22 cellular contexts compared by ENCODE assay signal in genomic region chr6:155354167-155354566, GRCh38. TPM values are rescaled to one million over a fixed set of nuclear protein-coding genes. Genes with fewer than 3 reads are reported as not detected.
A peak's percentile ranks its signal among the peaks of the same experiment; 100 is the strongest.
DNase-seq lines count a peak whose midpoint lies in the region; ATAC-seq, FAIRE-seq and TF ChIP-seq lines count a peak whose summit lies in the region.
"Had no signal": no experiment of that assay in that cellular context is flagged by ENCODE, and none has a peak within 500 bp of the region (broad histone marks: within the 10 kb centered on the region; RNA-seq: fewer than 3 reads in every experiment).

No MANE protein-coding gene starts in this region.

- FAIRE-seq in HepG2 (lab: Jason Lieb, UNC) = no peak
- FAIRE-seq: D721Med, H54, HTR-8/SVneo had no signal

- H3K36me3 Mint-ChIP-seq in osteocyte (ENCODE audit: unreplicated experiment) = peaks cover 5% of the 10 kb centered on the region
- H3K36me3 Mint-ChIP-seq: CD4-positive, CD25-positive, alpha-beta regulatory T cell had no signal

- DNase-seq in HepG2 (ENCODE audit: low spot score) (no peak), right lobe of liver (no peak), OCI-M1 (lab: John Stamatoyannopoulos, UW) (peak; percentile 14), fibroblast of pulmonary artery (ENCODE audit: low read depth) (peak; percentile 11), osteocyte (ENCODE audit: extremely low spot score, unreplicated experiment) (no peak), omental fat pad (ENCODE audit: low spot score) (no peak), putamen (ENCODE audit: low spot score) (no peak)
- DNase-seq: C1 segment of cervical spinal cord; CD4-positive, CD25-positive, alpha-beta regulatory T cell; CD8-positive, alpha-beta memory T cell; COR-L47; DMS79; GDM1; HCEC 1CT; KG1 had no signal

- peaks cover 25% of the 10 kb centered on the region for H3K9me3 ChIP-seq in HepG2 (ENCODE audit: low read length)
- H3K9me3 ChIP-seq in right lobe of liver = no peaks in the 10 kb centered on the region

- POLR2A ChIA-PET in HepG2 (lab: Yijun Ruan, JAX) = no interaction called here

- no peak overlapping the region for H3K4me3 Mint-ChIP-seq in osteocyte (ENCODE audit: unreplicated experiment)
- H3K4me3 Mint-ChIP-seq: B cell; CD4-positive, CD25-positive, alpha-beta regulatory T cell; CD8-positive, alpha-beta memory T cell; GM23338; IgD-negative memory B cell had no signal

- H3K79me2 ChIP-seq in HepG2 (ENCODE audit: insufficient read depth, low read length) = no peaks in the 10 kb centered on the region

- TF ChIP-seq EP300 in HepG2 (IDR thresholded peaks at IDR 0.05; ENCODE audit: low read depth in 2 of 2, low read length in 2 of 2) (no peak), HepG2 (CRISPR knock-in tag; IDR thresholded peaks at IDR 0.05; ENCODE audit: borderline replicate concordance) (no peak)

- no TSS peak for BruUV-seq in HepG2 (replicated peaks; lab: Mats Ljungman, UMichigan)

- H3K27me3 ChIP-seq in HepG2 (ENCODE audit: control insufficient read depth in 1 of 2, insufficient read depth in 2 of 2, low read length in 2 of 2) (no peaks in the 10 kb centered on the region), right lobe of liver (no peaks in the 10 kb centered on the region)

- H3K27me3 Mint-ChIP-seq in osteocyte (ENCODE audit: unreplicated experiment) = peaks cover 11% of the 10 kb centered on the region
- H3K27me3 Mint-ChIP-seq: B cell had no signal

- intact Hi-C loops in HepG2 (cut with micrococcal nuclease; ENCODE audit: unreplicated experiment) (no loop called here), right lobe of liver (cut with DNase I) (no loop called here)

- TF ChIP-seq RAD21 in HepG2 (CRISPR knock-in tag; IDR thresholded peaks at IDR 0.05) = no peak

- H3K4me1 ChIP-seq in HepG2 (ENCODE audit: insufficient read depth, low read length) = peaks cover 7% of the 10 kb centered on the region; the same call in 1 of the 2 replicates
- no peaks in the 10 kb centered on the region for H3K4me1 ChIP-seq in right lobe of liver

- no peak overlapping the region for H3K4me2 ChIP-seq in HepG2 (ENCODE audit: low read depth, low read length)
- H3K4me2 ChIP-seq: GM23338 had no signal

- no peak overlapping the region for H3K27ac ChIP-seq in HepG2 (ENCODE audit: extremely low read length, insufficient read depth, low read length)
- no peak overlapping the region for H3K27ac ChIP-seq in right lobe of liver
- H3K27ac ChIP-seq: 22Rv1 had no signal

- CTCF ChIA-PET in HepG2 (lab: Yijun Ruan, JAX; ENCODE audit: low intra/inter-chr PET ratio, low total read pairs) = no interaction called here

- peaks cover 20% of the 10 kb centered on the region for H3K9me3 Mint-ChIP-seq in osteocyte (ENCODE audit: unreplicated experiment)

- TF ChIP-seq CTCF in HepG2 (CRISPR knock-in tag; IDR thresholded peaks at IDR 0.05) (no peak), right lobe of liver (IDR thresholded peaks at IDR 0.05) (no peak), fibroblast of pulmonary artery (IDR thresholded peaks at IDR 0.05; ENCODE audit: low read length, missing control alignments) (no peak), osteocyte (IDR thresholded peaks at IDR 0.05) (no peak), omental fat pad (IDR thresholded peaks at IDR 0.05) (no peak)

- H3K9ac ChIP-seq in HepG2 (ENCODE audit: insufficient read depth, low read depth, low read length) = no peak overlapping the region

- in situ Hi-C loops in HepG2 (cut with HindIII; ENCODE audit: extremely low pct_ligation_motif_present, low pct_unique_long_range_greater_than_20kb) = no loop called here

- H3K4me1 Mint-ChIP-seq in osteocyte (ENCODE audit: unreplicated experiment) = no peaks in the 10 kb centered on the region
- H3K4me1 Mint-ChIP-seq: CD4-positive, CD25-positive, alpha-beta regulatory T cell; CD8-positive, alpha-beta memory T cell; GM23338 had no signal

- H3K27ac Mint-ChIP-seq in osteocyte (ENCODE audit: unreplicated experiment) = no peak overlapping the region
- H3K27ac Mint-ChIP-seq: B cell; CD4-positive, CD25-positive, alpha-beta regulatory T cell; CD8-positive, alpha-beta memory T cell; GM23338; IgD-negative memory B cell had no signal

- ATAC-seq in HepG2 (no peak), right lobe of liver (no peak), omental fat pad (ENCODE audit: low FRiP score) (no peak)
- ATAC-seq: GM23338 had no signal

- H3K36me3 ChIP-seq in HepG2 (replicated peaks in 1 of 2; ENCODE audit: control insufficient read depth in 1 of 2, insufficient read depth in 2 of 2, low read length in 2 of 2) (no peaks in the 10 kb centered on the region), right lobe of liver (no peaks in the 10 kb centered on the region)

- TF ChIP-seq POLR2A in HepG2 (IDR thresholded peaks at IDR 0.05; ENCODE audit: insufficient read depth in 1 of 2, low read depth in 2 of 2, low read length in 2 of 2) (no peak), right lobe of liver (IDR thresholded peaks at IDR 0.05) (no peak)

- no peak overlapping the region for H2AFZ ChIP-seq in HepG2 (ENCODE audit: low read length)
- H2AFZ ChIP-seq: GM23338 had no signal

- H4K20me1 ChIP-seq in HepG2 (ENCODE audit: insufficient read depth, low read length) = no peaks in the 10 kb centered on the region

- no peak overlapping the region for H3K4me3 ChIP-seq in HepG2 (replicated peaks in 1 of 3; ENCODE audit: insufficient read depth in 1 of 3, low read depth in 2 of 3, low read length in 3 of 3)
- H3K4me3 ChIP-seq in right lobe of liver = no peak overlapping the region
- H3K4me3 ChIP-seq in fibroblast of pulmonary artery (replicated peaks; ENCODE audit: low read depth, low read length) = no peak overlapping the region
- H3K4me3 ChIP-seq: GM23338 had no signal

TF ChIP-seq in HepG2, 621 proteins besides CTCF, POLR2A, EP300 and RAD21:
- TF ChIP-seq ZNF160 (CRISPR knock-in tag; IDR thresholded peaks at IDR 0.05) (peak; percentile 100), MBD4 (IDR thresholded peaks at IDR 0.05; ENCODE audit: borderline replicate concordance, low read length) (no peak), ZNF280D (CRISPR knock-in tag; IDR thresholded peaks at IDR 0.05) (peak; percentile 83), NFRKB (IDR thresholded peaks at IDR 0.05) (no peak), SALL1 (CRISPR knock-in tag; IDR thresholded peaks at IDR 0.05) (no peak)

RNA-seq across cellular contexts. Expression of gene TFB1M, which starts 39.9 kb away (rescaled TPM):
- total RNA-seq in HepG2 (2016; rRNA removed; fragmentation: Illumina TruSeq; extraction: Trizol) = 122 and 149 TPM in 2 replicates
- total RNA-seq in HepG2 (2016; cell fraction: cytosol; rRNA removed; fragmentation: Illumina TruSeq; extraction: Trizol; ENCODE audit: low read depth) = 42.1 and 44.6 TPM in 2 replicates
- total RNA-seq in HepG2 (2016; cell fraction: insoluble cytoplasmic fraction; rRNA removed; fragmentation: Illumina TruSeq; extraction: Trizol) = 124 and 156 TPM in 2 replicates
- 45.1 and 48.3 TPM in 2 replicates for total RNA-seq in HepG2 (2016; cell fraction: membrane; rRNA removed; fragmentation: Illumina TruSeq; extraction: Trizol)
- total RNA-seq in HepG2 (2016; cell fraction: nucleus; rRNA removed; fragmentation: Illumina TruSeq; extraction: Trizol) = 201 and 207 TPM in 2 replicates
- polyA plus RNA-seq in HepG2 (2011; rRNA removed) = 64.3 and 91.4 TPM in 2 replicates
- 49.3 and 58.3 TPM in 2 replicates for polyA plus RNA-seq in HepG2 (2011; cell fraction: cytosol; rRNA removed)
- 74.6 and 81.3 TPM in 2 replicates for polyA plus RNA-seq in HepG2 (2011; cell fraction: nucleus; rRNA removed)
- 59.9 and 60.7 TPM in 2 replicates for polyA plus RNA-seq in HepG2 (2012)
- polyA plus RNA-seq in HepG2 (2016; cell fraction: cytosol; fragmentation: Illumina TruSeq; extraction: Trizol; ENCODE audit: low read depth) = 17.1 and 18.2 TPM in 2 replicates
- 133 and 147 TPM in 2 replicates for polyA plus RNA-seq in HepG2 (2016; cell fraction: insoluble cytoplasmic fraction; fragmentation: Illumina TruSeq; extraction: Trizol; ENCODE audit: low read depth)
- polyA plus RNA-seq in HepG2 (2016; cell fraction: membrane; fragmentation: Illumina TruSeq; extraction: Trizol; ENCODE audit: low read depth) = 20.5 and 22.2 TPM in 2 replicates
- 93.1 and 104 TPM in 2 replicates for polyA plus RNA-seq in HepG2 (2016; cell fraction: nucleus; fragmentation: Illumina TruSeq; extraction: Trizol; ENCODE audit: insufficient read depth, low read depth)
- polyA minus RNA-seq in HepG2 (2011; rRNA and poly(A)+ RNA removed; ENCODE audit: low replicate concordance) = 9.7 and 101 TPM in 2 replicates
- 39.5 and 52.5 TPM in 2 replicates for polyA minus RNA-seq in HepG2 (2011; cell fraction: cytosol; rRNA and poly(A)+ RNA removed)
- 333 and 340 TPM in 2 replicates for polyA minus RNA-seq in HepG2 (2011; cell fraction: nucleus; rRNA and poly(A)+ RNA removed)
- total RNA-seq in right lobe of liver = 10 to 100 TPM; 12.3 to 18.9 (median 16.2) TPM
- total RNA-seq in osteocyte = 14.1 and 19.1 TPM in 2 replicates
- total RNA-seq in omental fat pad = 1 to 10 TPM; 6.4 to 9.2 (median 7.2) TPM

Comparison
In these comparisons a context has a peak if more than half of its experiments do, and no peak if none do; other contexts are left out.
1. DNase-seq: peak in OCI-M1 (single experiment) and fibroblast of pulmonary artery (single experiment); none in HepG2 (single experiment), right lobe of liver (0 of 3), osteocyte (single experiment), omental fat pad (single experiment) and putamen (single experiment).